In genomic region chr4:15982833-15983528, GRCh38 we compare ENCODE assay signal across 32 cellular contexts. TPM values are rescaled to one million over a fixed set of nuclear protein-coding genes. Genes with fewer than 3 reads are reported as not detected.
DNase-seq lines count a peak whose midpoint lies in the region; ATAC-seq and TF ChIP-seq lines count a peak whose summit lies in the region.
"Had no signal": no experiment of that assay in that cellular context is flagged by ENCODE, and none has a peak within 500 bp of the region (broad histone marks: within the 10 kb centered on the region; RNA-seq: fewer than 3 reads in every experiment).

No MANE protein-coding gene starts in this region.

- no peaks in the 10 kb centered on the region for H4K20me1 ChIP-seq in mammary epithelial cell (ENCODE audit: insufficient read depth, low read length)

- WGBS in mammary epithelial cell (ENCODE audit: low coverage, missing lambda C conversion rate), result 94% methylated on average over 4 of the region's 8 CpGs

- no peak overlapping the region for H2AFZ ChIP-seq in mammary epithelial cell (ENCODE audit: low read depth, low read length)

- H3K4me1 Mint-ChIP-seq in stimulated activated naive B cell treated with anti-CD40 and anti-IgM and Interleukin-4, amounts not matched to agents 10 μg/mL and 1 μg/mL and 100 μg/mL, for 72 hours, result no peaks in the 10 kb centered on the region
- H3K4me1 Mint-ChIP-seq: activated naive CD8-positive, alpha-beta T cell treated with anti-CD3 and anti-CD28 coated beads for 36 hours had no signal

- no peak overlapping the region for H3K4me3 Mint-ChIP-seq in stimulated activated naive B cell treated with anti-CD40 and anti-IgM and Interleukin-4, amounts not matched to agents 10 μg/mL and 1 μg/mL and 100 μg/mL, for 72 hours
- H3K4me3 Mint-ChIP-seq: activated CD4-positive, alpha-beta memory T cell treated with anti-CD3 and anti-CD28 coated beads for 36 hours; activated naive CD8-positive, alpha-beta T cell treated with anti-CD3 and anti-CD28 coated beads for 36 hours; CD4-positive, alpha-beta T cell had no signal

- H3K4me1 ChIP-seq in HUES48 (ENCODE audit: control insufficient read depth, insufficient read depth, low read length), result peaks cover 3% of the 10 kb centered on the region
- H3K4me1 ChIP-seq in mammary epithelial cell (ENCODE audit: insufficient read depth, low read length), result no peaks in the 10 kb centered on the region
- H3K4me1 ChIP-seq: body of pancreas, colonic mucosa, lower lobe of right lung had no signal

- in situ Hi-C loops in mammary epithelial cell (cut with MboI; ENCODE audit: low sequenced_read_pairs in 2 of 2), result no loop called here

- CTCF ChIA-PET in mammary epithelial cell (lab: Charles Lee; ENCODE audit: low non-redundant PET), result no interaction called here

- no peaks in the 10 kb centered on the region for H3K79me2 ChIP-seq in mammary epithelial cell (ENCODE audit: insufficient read depth, low read length)

- intact Hi-C loops in mammary epithelial cell (cut with micrococcal nuclease), result no loop called here

- H3K36me3 ChIP-seq in HUES48 (ENCODE audit: control insufficient read depth, insufficient read depth, low read length) (peaks cover 83% of the 10 kb centered on the region), mammary epithelial cell (ENCODE audit: insufficient read depth, low read length) (no peaks in the 10 kb centered on the region)
- H3K36me3 ChIP-seq: colonic mucosa, lower lobe of right lung had no signal

- no peak overlapping the region for H3K4me2 ChIP-seq in mammary epithelial cell (ENCODE audit: insufficient read depth, low read depth, low read length)

- no peaks in the 10 kb centered on the region for H3K36me3 Mint-ChIP-seq in stimulated activated naive B cell treated with anti-CD40 and anti-IgM and Interleukin-4, amounts not matched to agents 10 μg/mL and 1 μg/mL and 100 μg/mL, for 72 hours
- H3K36me3 Mint-ChIP-seq: activated CD4-positive, alpha-beta memory T cell treated with anti-CD3 and anti-CD28 coated beads for 36 hours; activated naive CD8-positive, alpha-beta T cell treated with anti-CD3 and anti-CD28 coated beads for 36 hours had no signal

- no peak overlapping the region for H3K4me3 ChIP-seq in HUES48 (ENCODE audit: low read depth, low read length)
- H3K4me3 ChIP-seq in mammary epithelial cell (replicated peaks in 1 of 3; ENCODE audit: insufficient read depth in 1 of 3, low read depth in 2 of 3, low read length in 3 of 3), result no peak overlapping the region
- H3K4me3 ChIP-seq: body of pancreas, colonic mucosa, K562, lower lobe of right lung had no signal

- H3K27me3 Mint-ChIP-seq in stimulated activated naive B cell treated with anti-CD40 and anti-IgM and Interleukin-4, amounts not matched to agents 10 μg/mL and 1 μg/mL and 100 μg/mL, for 72 hours, result peaks cover 0 to 5% of the 10 kb centered on the region in 2 donors

- TF ChIP-seq CTCF in mammary epithelial cell (conservative IDR thresholded peaks at IDR 0.05 in 1 of 2, IDR thresholded peaks at IDR 0.05 in 1 of 2; ENCODE audit: extremely low read depth in 1 of 2, insufficient read depth in 1 of 2, low read depth in 1 of 2, low read length in 2 of 2), result no peak

- dilution Hi-C loops in mammary epithelial cell (cut with HindIII; ENCODE audit: low sequenced_read_pairs), result loop anchor here (25.0 kb wide), 1 partner anchor 496 kb away; no protein-coding TSS in a partner anchor

- H3K9me3 ChIP-seq in HUES48 (ENCODE audit: control insufficient read depth, insufficient read depth, low read length), result peaks cover 6% of the 10 kb centered on the region; the same call in 1 of the 2 replicates
- no peaks in the 10 kb centered on the region for H3K9me3 ChIP-seq in mammary epithelial cell (replicated peaks; ENCODE audit: insufficient read depth, low read length)
- H3K9me3 ChIP-seq: body of pancreas, colonic mucosa, lower lobe of right lung had no signal

- H3K27ac Mint-ChIP-seq in stimulated activated naive B cell treated with anti-CD40 and anti-IgM and Interleukin-4, amounts not matched to agents 10 μg/mL and 1 μg/mL and 100 μg/mL, for 72 hours, result no peak overlapping the region
- H3K27ac Mint-ChIP-seq: activated CD4-positive, alpha-beta memory T cell treated with anti-CD3 and anti-CD28 coated beads for 36 hours; activated naive CD8-positive, alpha-beta T cell treated with anti-CD3 and anti-CD28 coated beads for 36 hours; activated T-helper 2 cell treated with anti-CD3 and anti-CD28 coated beads, Interferon-gamma antibody, Interleukin-2, Interleukin-4, amounts not matched to agents 10 μg/mL and 5 μg/mL and 100 μg/mL, durations not matched to agents 14 hours and 24 hours and 36 hours; CD4-positive, alpha-beta T cell had no signal

- DNase-seq in A172 (ENCODE audit: low spot score), result peak; percentile 28
- peak; percentile 11 for DNase-seq in mammary epithelial cell
- peak; percentile 83 for DNase-seq in kidney glomerular epithelial cell (lab: John Stamatoyannopoulos, UW)
- DNase-seq in stimulated activated naive B cell treated with anti-CD40 and anti-IgM and Interleukin-4, amounts not matched to agents 10 μg/mL and 1 μg/mL and 100 μg/mL, for 72 hours, result no peak
- DNase-seq in NCI-H226, result no peak
- DNase-seq in H4 (ENCODE audit: low spot score), result no peak
- DNase-seq in GOT3 (lab: John Stamatoyannopoulos, UW), result no peak
- DNase-seq: 8988T; activated CD4-positive, alpha-beta memory T cell treated with anti-CD3 and anti-CD28 coated beads for 36 hours; activated CD4-positive, CD25-positive, alpha-beta regulatory T cell; activated CD8-positive, alpha-beta memory T cell treated with anti-CD3 and anti-CD28 coated beads, Interleukin-2, amount 50 U/mL, for 48 hours; activated naive CD8-positive, alpha-beta T cell treated with anti-CD3 and anti-CD28 coated beads for 36 hours; body of pancreas; CD4-positive, alpha-beta T cell; colonic mucosa; DMS 273 treated with DMSO at 0.1 percent for 48 hours; HCEC 1CT; kidney; lower lobe of right lung; NCI-H1436; NCI-H446; stimulated activated CD4-positive, alpha-beta T cell treated with anti-CD3 and anti-CD28 coated beads, Interleukin-1b, Interleukin-23, amount 100 ng/mL, for 48 hours; T1000 had no signal

- H3K9me3 Mint-ChIP-seq in stimulated activated naive B cell treated with anti-CD40 and anti-IgM and Interleukin-4, amounts not matched to agents 10 μg/mL and 1 μg/mL and 100 μg/mL, for 72 hours, result no peaks in the 10 kb centered on the region
- H3K9me3 Mint-ChIP-seq: activated CD4-positive, alpha-beta memory T cell treated with anti-CD3 and anti-CD28 coated beads for 36 hours; activated naive CD8-positive, alpha-beta T cell treated with anti-CD3 and anti-CD28 coated beads for 36 hours; activated T-helper 2 cell treated with anti-CD3 and anti-CD28 coated beads, Interferon-gamma antibody, Interleukin-2, Interleukin-4, amounts not matched to agents 10 μg/mL and 5 μg/mL and 100 μg/mL, durations not matched to agents 14 hours and 24 hours and 36 hours; CD4-positive, alpha-beta T cell had no signal

- H3K27me3 ChIP-seq in HUES48 (ENCODE audit: control insufficient read depth, insufficient read depth, low read length) (no peaks in the 10 kb centered on the region), mammary epithelial cell (ENCODE audit: insufficient read depth, low read length) (peaks cover 3% of the 10 kb centered on the region)
- H3K27me3 ChIP-seq: body of pancreas, colonic mucosa had no signal

- H3K9ac ChIP-seq in HUES48 (ENCODE audit: low read depth, low read length), result no peak overlapping the region
- H3K9ac ChIP-seq in mammary epithelial cell (ENCODE audit: insufficient read depth, low read length), result no peak overlapping the region

- no peak for ATAC-seq in stimulated activated naive B cell treated with anti-CD40 and anti-IgM and Interleukin-4, amounts not matched to agents 10 μg/mL and 1 μg/mL and 100 μg/mL, for 72 hours (replicated peaks)
- ATAC-seq: body of pancreas, K562, lower lobe of right lung had no signal

- H3K27ac ChIP-seq in HUES48 (ENCODE audit: low read depth, low read length), result peak overlapping the region; percentile 29
- H3K27ac ChIP-seq in mammary epithelial cell (ENCODE audit: insufficient read depth, low read depth, low read length), result no peak overlapping the region
- H3K27ac ChIP-seq: body of pancreas, colonic mucosa, lower lobe of right lung had no signal

- BruUV-seq in mammary epithelial cell (replicated peaks; lab: Mats Ljungman, UMichigan), result no TSS peak

RNA-seq across cellular contexts. Expression of gene FGFBP2, which starts 20.0 kb away (rescaled TPM):
- total RNA-seq in A172 (2014; rRNA removed; shearing (Covaris generic)), result not detected in 2 replicates
- not detected for total RNA-seq in mammary epithelial cell
- polyA plus RNA-seq in mammary epithelial cell, result 0.20 TPM
- polyA minus RNA-seq in mammary epithelial cell, result not detected
- 0.10 and 0.27 TPM in 2 replicates for total RNA-seq in H4 (2014; rRNA removed; shearing (Covaris generic))
- total RNA-seq: fibroblast of lung, K562, OCI-LY7, skeletal muscle tissue, ureter had no signal
- polyA plus RNA-seq: K562 had no signal

RNA-seq across cellular contexts. Expression of gene FGFBP1, which starts 44.4 kb away (rescaled TPM):
- total RNA-seq in A172 (2014; rRNA removed; shearing (Covaris generic)), result 0.31 TPM in 1 of 2 replicates, not detected in the other
- total RNA-seq in mammary epithelial cell, result 100 to 1,000 TPM in 1 of 2 donors, under 1 TPM in 1; 0.83 to 223 TPM
- 1,208 TPM for polyA plus RNA-seq in mammary epithelial cell
- 499 TPM for polyA minus RNA-seq in mammary epithelial cell
- 0.16 and 0.77 TPM in 2 replicates for total RNA-seq in H4 (2014; rRNA removed; shearing (Covaris generic))
- total RNA-seq: activated CD4-positive, alpha-beta memory T cell treated with anti-CD3 and anti-CD28 coated beads for 36 hours; activated naive CD8-positive, alpha-beta T cell treated with anti-CD3 and anti-CD28 coated beads for 36 hours; activated T-helper 2 cell treated with anti-CD3 and anti-CD28 coated beads, Interferon-gamma antibody, Interleukin-2, Interleukin-4, amounts not matched to agents 10 μg/mL and 5 μg/mL and 100 μg/mL, durations not matched to agents 14 hours and 24 hours and 36 hours; body of pancreas; CD4-positive, alpha-beta T cell; fibroblast of lung; K562; OCI-LY7; posterior vena cava; skeletal muscle tissue; subcutaneous adipose tissue; ureter had no signal
- polyA plus RNA-seq: fibroblast of lung, K562 had no signal

Comparison
In these comparisons a context has a peak if more than half of its experiments do, and no peak if none do; other contexts are left out.
1. DNase-seq: peak in A172 (single experiment), mammary epithelial cell (single experiment) and kidney glomerular epithelial cell (single experiment); none in stimulated activated naive B cell treated with anti-CD40 and anti-IgM and Interleukin-4, amounts not matched to agents 10 μg/mL and 1 μg/mL and 100 μg/mL, for 72 hours (single experiment), NCI-H226 (single experiment), H4 (single experiment) and GOT3 (single experiment).